13 cellular contexts compared by ENCODE assay signal in genomic region chr1:32345289-32345827, GRCh38. TPM values are rescaled to one million over a fixed set of nuclear protein-coding genes. Genes with fewer than 3 reads are reported as not detected.
DNase-seq lines count a peak whose midpoint lies in the region; ATAC-seq, FAIRE-seq and TF ChIP-seq lines count a peak whose summit lies in the region.
"Had no signal": no experiment of that assay in that cellular context is flagged by ENCODE, and none has a peak within 500 bp of the region (broad histone marks: within the 10 kb centered on the region; RNA-seq: fewer than 3 reads in every experiment).

No MANE protein-coding gene starts in this region.

- no peak overlapping the region for H3K9ac ChIP-seq in PC-3 (ENCODE audit: low read length)

- no peak overlapping the region for H2AFZ ChIP-seq in PC-3 (ENCODE audit: low read length)

- BruUV-seq in PC-3 (replicated peaks; lab: Mats Ljungman, UMichigan): no TSS peak

- peak; percentile 40 for DNase-seq in NCI-H2107 treated with DMSO at 0.1 percent for 48 hours (lab: John Stamatoyannopoulos, UW; ENCODE audit: unreplicated experiment)
- no peak for DNase-seq in NCI-H2107 (lab: John Stamatoyannopoulos, UW)
- DNase-seq in PC-3: no peak
- peak; percentile 60 to 71 for DNase-seq in dermis microvascular lymphatic vessel endothelial cell (ENCODE audit: low read depth in 2 of 2)
- DNase-seq in renal cortical epithelial cell (ENCODE audit: low read depth): peak; percentile 42
- DNase-seq in activated CD4-positive, alpha-beta memory T cell treated with anti-CD3 and anti-CD28 coated beads for 36 hours: no peak
- DNase-seq in GM12892 (ENCODE audit: insufficient read length): no peak
- no peak for DNase-seq in HPDE6-E6E7 (ENCODE audit: extremely low spot score)
- DNase-seq: Karpas-422; NCI-H82; stimulated activated CD4-positive, alpha-beta T cell treated with anti-CD3 and anti-CD28 coated beads, Interleukin-4, amount 100 ng/mL, for 24 hours had no signal

- ATAC-seq in PC-3: peak; percentile 24; the same call in 1 of the 2 replicates
- ATAC-seq: A549 had no signal

- H3F3A ChIP-seq in PC-3 (ENCODE audit: low read length, unreplicated experiment): no peaks in the 10 kb centered on the region

- TF ChIP-seq POLR2A in GM12892 (IDR thresholded peaks at IDR 0.05; ENCODE audit: low read depth, low read length): no peak

- no peaks in the 10 kb centered on the region for H3K36me3 ChIP-seq in PC-3 (ENCODE audit: low read depth, low read length)

- no peak overlapping the region for H3K4me3 ChIP-seq in PC-3 (ENCODE audit: low read length)
- H3K4me3 ChIP-seq: A549 had no signal

- H3K27me3 ChIP-seq in PC-3 (ENCODE audit: low read length): no peaks in the 10 kb centered on the region

- POLR2A ChIA-PET in PC-3 (lab: Charles Lee; ENCODE audit: unreplicated experiment): no interaction called here
- POLR2A ChIA-PET in activated CD4-positive, alpha-beta memory T cell treated with anti-CD3 and anti-CD28 coated beads for 36 hours (lab: Charles Lee): interaction anchor here (0.7 to 0.9 kb wide), 2 partner anchors 54 to 331 kb away, joined by 3 to 9 read pairs; partner anchors contain the start of gene HDAC1

- CTCF ChIA-PET in PC-3 (lab: Charles Lee): no interaction called here
- CTCF ChIA-PET in activated CD4-positive, alpha-beta memory T cell treated with anti-CD3 and anti-CD28 coated beads for 36 hours (lab: Charles Lee): interaction anchor here (1.1 to 1.7 kb wide), 2 partner anchors 56 to 129 kb away, joined by 3 to 6 read pairs; no protein-coding TSS in a partner anchor

- H3K9me2 ChIP-seq in PC-3 (replicated peaks; ENCODE audit: low read length): no peaks in the 10 kb centered on the region

- TF ChIP-seq CTCF in PC-3 (conservative IDR thresholded peaks at IDR 0.05; ENCODE audit: low read depth, low read length): no peak

- H4K20me1 ChIP-seq in PC-3 (ENCODE audit: low read length): no peaks in the 10 kb centered on the region

- no peak overlapping the region for H3K4me2 ChIP-seq in PC-3 (ENCODE audit: low read length)
- H3K4me2 ChIP-seq: A549 had no signal

- H3K9me3 ChIP-seq in PC-3 (ENCODE audit: low read length): no peaks in the 10 kb centered on the region
- H3K9me3 ChIP-seq: A549 had no signal

- no peak overlapping the region for H3K4me3 Mint-ChIP-seq in activated CD4-positive, alpha-beta memory T cell treated with anti-CD3 and anti-CD28 coated beads for 36 hours

- H3K9me3 Mint-ChIP-seq in activated CD4-positive, alpha-beta memory T cell treated with anti-CD3 and anti-CD28 coated beads for 36 hours: peaks cover under 1% of the 10 kb centered on the region

- intact Hi-C loops in PC-3 (cut with micrococcal nuclease): no loop called here
- intact Hi-C loops in activated CD4-positive, alpha-beta memory T cell treated with anti-CD3 and anti-CD28 coated beads for 36 hours (cut with micrococcal nuclease): no loop called here

- H3K27me3 Mint-ChIP-seq in activated CD4-positive, alpha-beta memory T cell treated with anti-CD3 and anti-CD28 coated beads for 36 hours: no peaks in the 10 kb centered on the region

- no peaks in the 10 kb centered on the region for H3K4me1 ChIP-seq in PC-3 (ENCODE audit: insufficient read depth, low read length)
- H3K4me1 ChIP-seq: A549 had no signal

- H3K36me3 Mint-ChIP-seq in activated CD4-positive, alpha-beta memory T cell treated with anti-CD3 and anti-CD28 coated beads for 36 hours: no peaks in the 10 kb centered on the region

- peaks cover 41% of the 10 kb centered on the region for H3K4me1 Mint-ChIP-seq in activated CD4-positive, alpha-beta memory T cell treated with anti-CD3 and anti-CD28 coated beads for 36 hours (ENCODE audit: low read depth)

- FAIRE-seq in GM12892 (lab: Jason Lieb, UNC): no peak
- FAIRE-seq: A549 had no signal

- H3K27ac Mint-ChIP-seq in activated CD4-positive, alpha-beta memory T cell treated with anti-CD3 and anti-CD28 coated beads for 36 hours: no peak overlapping the region

- H3K79me2 ChIP-seq in PC-3 (ENCODE audit: low read length): no peaks in the 10 kb centered on the region

- H3K27ac ChIP-seq in PC-3 (ENCODE audit: low read length): no peak overlapping the region
- H3K27ac ChIP-seq: A549 had no signal

RNA-seq across cellular contexts. Expression of gene MARCKSL1, which starts 9.3 kb away (rescaled TPM):
- total RNA-seq in PC-3 (2014; rRNA removed) (159 and 176 TPM in 2 replicates), dermis microvascular lymphatic vessel endothelial cell (94.7 and 217 TPM in 2 replicates), renal cortical epithelial cell (32.8 and 70.9 TPM in 2 replicates)
- 10 to 100 TPM; 13.1 to 14.6 TPM for total RNA-seq in activated CD4-positive, alpha-beta memory T cell treated with anti-CD3 and anti-CD28 coated beads for 36 hours
- polyA plus RNA-seq in GM12892 (2012; ENCODE audit: missing spikeins): 101 TPM

RNA-seq across cellular contexts. Expression of gene FAM229A, which starts 16.9 kb away (rescaled TPM):
- 3.0 and 3.7 TPM in 2 replicates for total RNA-seq in PC-3 (2014; rRNA removed)
- 0.64 and 1.4 TPM in 2 replicates for total RNA-seq in dermis microvascular lymphatic vessel endothelial cell
- 1.5 and 1.9 TPM in 2 replicates for total RNA-seq in renal cortical epithelial cell
- 1 to 10 TPM; 3.6 to 4.2 TPM for total RNA-seq in activated CD4-positive, alpha-beta memory T cell treated with anti-CD3 and anti-CD28 coated beads for 36 hours
- 1.1 TPM for polyA plus RNA-seq in GM12892 (2012; ENCODE audit: missing spikeins)

RNA-seq across cellular contexts. Expression of gene TSSK3, which starts 17.0 kb away (rescaled TPM):
- total RNA-seq in PC-3 (2014; rRNA removed): not detected in 2 replicates
- total RNA-seq in dermis microvascular lymphatic vessel endothelial cell: 0.13 and 0.26 TPM in 2 replicates
- 0.20 TPM in 1 of 2 replicates, not detected in the other for total RNA-seq in renal cortical epithelial cell
- under 1 TPM; 0.69 to 0.90 TPM for total RNA-seq in activated CD4-positive, alpha-beta memory T cell treated with anti-CD3 and anti-CD28 coated beads for 36 hours
- 3.9 TPM for polyA plus RNA-seq in GM12892 (2012; ENCODE audit: missing spikeins)
- total RNA-seq: temporal lobe had no signal

RNA-seq across cellular contexts. Expression of gene BSDC1, which starts 48.9 kb away (rescaled TPM):
- total RNA-seq in PC-3 (2014; rRNA removed) (59.8 and 68.5 TPM in 2 replicates), dermis microvascular lymphatic vessel endothelial cell (35.0 and 46.5 TPM in 2 replicates), renal cortical epithelial cell (85.1 and 90.1 TPM in 2 replicates)
- total RNA-seq in activated CD4-positive, alpha-beta memory T cell treated with anti-CD3 and anti-CD28 coated beads for 36 hours: 10 to 100 TPM; 32.1 to 33.2 TPM
- 25.0 TPM for polyA plus RNA-seq in GM12892 (2012; ENCODE audit: missing spikeins)

RNA-seq across cellular contexts. Expression of gene HDAC1, which starts 53.5 kb away (rescaled TPM):
- total RNA-seq in PC-3 (2014; rRNA removed) (182 and 184 TPM in 2 replicates), dermis microvascular lymphatic vessel endothelial cell (116 and 147 TPM in 2 replicates), renal cortical epithelial cell (113 and 117 TPM in 2 replicates)
- total RNA-seq in activated CD4-positive, alpha-beta memory T cell treated with anti-CD3 and anti-CD28 coated beads for 36 hours: 100 to 1,000 TPM; 136 to 139 TPM
- polyA plus RNA-seq in GM12892 (2012; ENCODE audit: missing spikeins): 155 TPM

Comparison
In these comparisons a context has a peak if more than half of its experiments do, and no peak if none do; other contexts are left out.
1. DNase-seq: peak in NCI-H2107 treated with DMSO at 0.1 percent for 48 hours (single experiment), dermis microvascular lymphatic vessel endothelial cell (2 of 2) and renal cortical epithelial cell (single experiment); none in NCI-H2107 (single experiment), PC-3 (single experiment), activated CD4-positive, alpha-beta memory T cell treated with anti-CD3 and anti-CD28 coated beads for 36 hours (single experiment), GM12892 (single experiment) and HPDE6-E6E7 (single experiment).